In the genomic region with DNA sequence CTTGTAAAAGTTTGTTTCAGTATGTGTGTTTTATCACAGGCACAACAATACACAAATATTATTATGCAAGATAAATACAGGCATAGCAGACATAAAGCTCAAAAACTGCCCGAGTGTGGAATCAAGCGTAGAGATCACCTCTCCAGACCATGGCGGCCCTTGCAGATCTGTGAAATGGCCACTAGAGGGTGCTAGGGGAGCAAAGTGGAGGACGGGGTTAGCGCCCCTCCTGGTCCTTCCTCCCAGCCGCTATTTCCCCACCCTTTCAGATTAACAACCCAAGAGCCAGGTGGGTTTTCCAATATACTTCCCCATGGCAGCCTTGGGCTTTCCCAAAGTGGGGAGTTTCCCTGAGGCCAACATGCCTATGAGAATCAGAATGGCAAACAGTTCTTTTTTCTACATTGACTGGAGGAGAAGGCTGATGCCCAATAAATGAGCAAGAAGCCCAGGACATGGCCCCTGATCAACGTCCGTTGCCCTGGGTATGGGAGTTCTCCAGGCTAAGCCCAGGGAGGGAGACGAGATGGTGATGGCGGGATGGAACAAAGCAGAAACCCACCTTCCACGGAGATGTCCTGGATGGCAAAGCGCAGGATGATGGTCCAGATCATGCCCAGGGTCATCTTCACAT, we compare ENCODE assay signal across 8 cellular contexts.
A peak's percentile ranks its signal among the peaks of the same experiment; 100 is the strongest.
DNase-seq lines count a peak whose midpoint lies in the region; ATAC-seq and TF ChIP-seq lines count a peak whose summit lies in the region.

No MANE protein-coding gene starts in this region.

- H3K9me3 ChIP-seq in RWPE2 (ENCODE audit: severe bottlenecking), result no peaks in the 10 kb centered on the region
- H3K9me3 ChIP-seq in neutrophil, result no peaks in the 10 kb centered on the region

- H3K27me3 ChIP-seq in RWPE2 (ENCODE audit: insufficient read depth, poor library complexity, severe bottlenecking), result no peaks in the 10 kb centered on the region
- H3K27me3 ChIP-seq in neutrophil, result no peaks in the 10 kb centered on the region

- H3K27ac ChIP-seq in 22Rv1 (no peak overlapping the region), RWPE2 (ENCODE audit: poor library complexity, severe bottlenecking) (peak overlapping the region; percentile 4), neutrophil (peak overlapping the region; percentile 97)

- no peak for DNase-seq in RWPE2 (ENCODE audit: low spot score)
- DNase-seq in activated T-helper 9 cell treated with anti-CD3 and anti-CD28 coated beads, Interleukin-2, amount 50 U/mL, for 16 hours (ENCODE audit: low read depth), result peak; percentile 52
- DNase-seq in foreskin fibroblast, result peak; percentile 52 to 86
- peak; percentile 83 for DNase-seq in superior temporal gyrus (ENCODE audit: extremely low spot score)

- TF ChIP-seq CTCF in 22Rv1 (IDR thresholded peaks at IDR 0.05), result peak; percentile 98
- peak; percentile 99 for TF ChIP-seq CTCF in LNCAP (IDR thresholded peaks at IDR 0.05)
- peak; percentile 99 for TF ChIP-seq CTCF in RWPE2 (IDR thresholded peaks at IDR 0.05; ENCODE audit: poor library complexity, severe bottlenecking)
- peak; percentile 98 for TF ChIP-seq CTCF in foreskin fibroblast (IDR thresholded peaks at IDR 0.05; ENCODE audit: low read depth, low read length)
- TF ChIP-seq CTCF in neutrophil (IDR thresholded peaks at IDR 0.05), result peak; percentile 96

- H3K4me3 ChIP-seq in RWPE2 (ENCODE audit: severe bottlenecking) (no peak overlapping the region), foreskin fibroblast (ENCODE audit: low read depth in 1 of 2, low read length in 2 of 2) (no peak overlapping the region), neutrophil (ENCODE audit: low read depth in 1 of 2, low read length in 1 of 2) (no peak overlapping the region)

- no peaks in the 10 kb centered on the region for H3K4me1 ChIP-seq in RWPE2 (ENCODE audit: insufficient read depth, poor library complexity, severe bottlenecking)
- H3K4me1 ChIP-seq in neutrophil (ENCODE audit: control insufficient read depth in 1 of 2, insufficient read depth in 1 of 2, low read depth in 1 of 2, low read length in 1 of 2), result peaks cover 25 to 41% of the 10 kb centered on the region in 2 experiments

- peaks cover 100% of the 10 kb centered on the region for H3K36me3 ChIP-seq in RWPE2 (ENCODE audit: low read depth)
- peaks cover 81% of the 10 kb centered on the region for H3K36me3 ChIP-seq in neutrophil

- ATAC-seq in GM18907 (IDR thresholded peaks at IDR 0.05; ENCODE audit: unreplicated experiment) (peak; percentile 73), RWPE2 (ENCODE audit: low read depth) (peak; percentile 81)
